Comparison of ENCODE assay signal across 8 cellular contexts in genomic region chr11:44065851-44066731, GRCh38. TPM values are rescaled to one million over a fixed set of nuclear protein-coding genes. Genes with fewer than 3 reads are reported as not detected.
A peak's percentile ranks its signal among the peaks of the same experiment; 100 is the strongest.
DNase-seq lines count a peak whose midpoint lies in the region; ATAC-seq and TF ChIP-seq lines count a peak whose summit lies in the region.

Gene ACCS (plus strand): TSS chr11:44066270. CDS start chr11:44067628, 1,358 bp downstream.

- H3K79me2 ChIP-seq in OCI-LY1 (ENCODE audit: insufficient read depth, low read length) = no peaks in the 10 kb centered on the region

- H3F3A ChIP-seq in OCI-LY1 (ENCODE audit: insufficient read depth, low read length) = no peaks in the 10 kb centered on the region

- peak; percentile 97 for ATAC-seq in GM19467 (IDR thresholded peaks at IDR 0.05; ENCODE audit: unreplicated experiment)

- H3K27me3 ChIP-seq in HL-60 (ENCODE audit: insufficient read depth, poor library complexity, severe bottlenecking) = no peaks in the 10 kb centered on the region
- H3K27me3 ChIP-seq in OCI-LY1 (ENCODE audit: insufficient read depth, low read length) = no peaks in the 10 kb centered on the region

- peak; percentile 25 for TF ChIP-seq CTCF in HL-60 (IDR thresholded peaks at IDR 0.05; ENCODE audit: insufficient read depth, low read length)
- peak; percentile 74 for TF ChIP-seq CTCF in OCI-LY1 (IDR thresholded peaks at IDR 0.05; ENCODE audit: low read length)
- TF ChIP-seq CTCF in epithelial cell of proximal tubule (conservative IDR thresholded peaks at IDR 0.05; ENCODE audit: low read depth, low read length) = peak; percentile 60

- no peaks in the 10 kb centered on the region for H3K36me3 ChIP-seq in OCI-LY1 (ENCODE audit: insufficient read depth, low read length)

- peak within 1 kb of the TSS; percentile 78 for H3K9ac ChIP-seq in OCI-LY1 (ENCODE audit: low read length)

- peak within 1 kb of the TSS; percentile 45 for H3K4me3 ChIP-seq in HL-60 (replicated peaks; ENCODE audit: insufficient read depth, low read length)
- peak within 1 kb of the TSS; percentile 63 for H3K4me3 ChIP-seq in OCI-LY1 (ENCODE audit: low read depth, low read length, poor library complexity, severe bottlenecking)
- H3K4me3 ChIP-seq in epithelial cell of proximal tubule (ENCODE audit: low read depth, low read length) = peak within 1 kb of the TSS; percentile 71

- peak within 1 kb of the TSS; percentile 70 for H3K4me2 ChIP-seq in OCI-LY1 (ENCODE audit: low read length)

- no peaks in the 10 kb centered on the region for H3K9me2 ChIP-seq in OCI-LY1 (ENCODE audit: low read depth, low read length)

- H3K27ac ChIP-seq in HL-60 (replicated peaks) (peak within 1 kb of the TSS; percentile 8; the same call in 1 of the 2 replicates), OCI-LY1 (ENCODE audit: low read depth, low read length, poor library complexity, severe bottlenecking) (no peak within 1 kb of the TSS)

- no peaks in the 10 kb centered on the region for H4K20me1 ChIP-seq in OCI-LY1 (ENCODE audit: insufficient read depth, low read length)

- DNase-seq in CMK (ENCODE audit: low read depth) = peak; percentile 96
- DNase-seq in HL-60 (ENCODE audit: low read depth in 1 of 2, low spot score in 1 of 2) = peak; percentile 49 to 75
- DNase-seq in activated T-cell treated with anti-CD3 and anti-CD28 coated beads, Interleukin-2, amount 50 U/mL, for 1 hour = peak; percentile 88
- peak; percentile 50 for DNase-seq in epithelial cell of proximal tubule (ENCODE audit: low read depth)
- peak; percentile 96 for DNase-seq in mucosa of gallbladder (ENCODE audit: low spot score)
- DNase-seq in stimulated activated CD8-positive, alpha-beta memory T cell treated with anti-CD3 and anti-CD28 coated beads, Interleukin-4, amount 100 ng/mL, for 24 hours (ENCODE audit: low read depth) = peak; percentile 78

- peaks cover 20% of the 10 kb centered on the region for H3K4me1 ChIP-seq in OCI-LY1 (ENCODE audit: insufficient read depth, low read length, severe bottlenecking)

- no peaks in the 10 kb centered on the region for H3K9me3 ChIP-seq in OCI-LY1 (ENCODE audit: low read length)

- H2AFZ ChIP-seq in OCI-LY1 (ENCODE audit: low read length) = peak within 1 kb of the TSS; percentile 95

RNA-seq across cellular contexts. Expression of gene ACCS, which starts in this region (rescaled TPM):
- total RNA-seq in epithelial cell of proximal tubule (3.8 and 5.1 TPM in 2 replicates), mucosa of gallbladder (28.1 TPM)
